Comparison of ENCODE assay signal across 8 cellular contexts in the genomic region with DNA sequence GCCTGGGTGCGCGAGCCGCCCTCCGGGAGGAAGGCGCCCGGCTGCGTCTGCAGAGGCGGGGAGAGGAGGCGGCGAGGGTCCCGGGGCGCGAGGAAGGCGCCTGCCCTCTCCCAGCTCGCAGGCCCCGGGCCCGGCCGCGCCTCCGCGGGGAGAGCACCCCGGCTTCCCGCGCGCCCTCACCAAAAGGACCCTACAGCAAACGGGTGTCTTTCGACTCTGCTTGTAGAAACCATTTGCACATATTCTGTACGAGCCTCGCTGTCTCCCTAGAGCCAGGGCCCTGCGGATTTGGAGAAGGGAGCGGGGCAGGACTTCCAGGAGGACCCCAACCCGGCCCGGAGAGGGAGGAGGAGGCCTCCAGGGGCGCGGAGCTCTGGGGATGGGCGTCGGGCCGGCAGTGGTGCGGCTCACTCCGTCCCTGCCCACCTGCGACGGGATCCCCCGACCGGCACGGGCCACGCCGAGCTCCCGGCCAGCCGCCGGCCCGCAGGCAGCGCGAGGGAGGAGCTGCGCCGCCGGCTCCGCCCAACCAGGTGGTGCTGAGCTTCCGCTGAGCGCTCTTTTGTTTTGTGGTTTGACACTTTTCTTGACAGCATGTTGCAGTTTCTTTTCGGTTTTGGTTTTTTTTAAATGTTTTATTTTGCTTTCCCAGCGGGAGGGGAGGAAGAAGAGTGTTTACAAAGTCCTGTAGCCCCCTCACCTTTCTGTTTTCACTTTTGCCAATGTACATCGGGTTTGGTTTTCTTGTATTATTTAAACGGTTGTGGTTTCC.
DNase-seq lines count a peak whose midpoint lies in the region; ATAC-seq and TF ChIP-seq lines count a peak whose summit lies in the region.

No MANE protein-coding gene starts in this region.

- ATAC-seq in GM18505 (IDR thresholded peaks at IDR 0.05; ENCODE audit: unreplicated experiment) (peak; percentile 49), HG02798 (IDR thresholded peaks at IDR 0.05; ENCODE audit: poor library complexity, unreplicated experiment) (peak; percentile 79)
- peak; percentile 83 to 88 for ATAC-seq in activated naive CD4-positive, alpha-beta T cell treated with anti-CD3 and anti-CD28 coated beads, Interleukin-2, amount 50 U/mL, for 72 hours

- H3K9me3 Mint-ChIP-seq in activated naive CD4-positive, alpha-beta T cell treated with anti-CD3 and anti-CD28 coated beads, Interleukin-2, amount 50 U/mL, for 72 hours = no peaks in the 10 kb centered on the region

- peak; percentile 13 for DNase-seq in NOMO-1 treated with DMSO at 0.1 percent for 48 hours (lab: John Stamatoyannopoulos, UW; ENCODE audit: unreplicated experiment)
- DNase-seq in activated naive CD4-positive, alpha-beta T cell treated with anti-CD3 and anti-CD28 coated beads, Interleukin-2, amount 50 U/mL, for 72 hours (ENCODE audit: low spot score in 2 of 2) = peak; percentile 50 to 60
- peak; percentile 18 for DNase-seq in kidney tubule cell (ENCODE audit: low spot score)
- peak; percentile 25 to 28 for DNase-seq in stimulated activated CD8-positive, alpha-beta memory T cell treated with anti-CD3 and anti-CD28 coated beads, Interleukin-15, amount 100 ng/mL, for 48 hours (ENCODE audit: low read depth in 2 of 2)
- no peak for DNase-seq in RKO (ENCODE audit: low spot score)
- DNase-seq in posterior vena cava (ENCODE audit: low spot score) = no peak

- intact Hi-C loops in posterior vena cava (cut with DNase I) = no loop called here

- peaks cover 0 to 10% of the 10 kb centered on the region in 2 donors for H3K36me3 Mint-ChIP-seq in activated naive CD4-positive, alpha-beta T cell treated with anti-CD3 and anti-CD28 coated beads, Interleukin-2, amount 50 U/mL, for 72 hours

- H3K27ac Mint-ChIP-seq in activated naive CD4-positive, alpha-beta T cell treated with anti-CD3 and anti-CD28 coated beads, Interleukin-2, amount 50 U/mL, for 72 hours = peak overlapping the region; percentile 65 to 86

- peak; percentile 34 for TF ChIP-seq POLR2A in GM18505 (IDR thresholded peaks at IDR 0.05; ENCODE audit: borderline replicate concordance, extremely low read depth, insufficient read depth, insufficient read length)

Comparison
In these comparisons a context has a peak if more than half of its experiments do, and no peak if none do; other contexts are left out.
1. DNase-seq: peak in NOMO-1 treated with DMSO at 0.1 percent for 48 hours (single experiment), activated naive CD4-positive, alpha-beta T cell treated with anti-CD3 and anti-CD28 coated beads, Interleukin-2, amount 50 U/mL, for 72 hours (2 of 2), kidney tubule cell (single experiment) and stimulated activated CD8-positive, alpha-beta memory T cell treated with anti-CD3 and anti-CD28 coated beads, Interleukin-15, amount 100 ng/mL, for 48 hours (2 of 2); none in RKO (single experiment) and posterior vena cava (single experiment).
2. Peak in every context shown above with its lines, with median percentiles within 50 percentile points of each other: ATAC-seq.